8 cellular contexts compared by ENCODE assay signal in the genomic region with DNA sequence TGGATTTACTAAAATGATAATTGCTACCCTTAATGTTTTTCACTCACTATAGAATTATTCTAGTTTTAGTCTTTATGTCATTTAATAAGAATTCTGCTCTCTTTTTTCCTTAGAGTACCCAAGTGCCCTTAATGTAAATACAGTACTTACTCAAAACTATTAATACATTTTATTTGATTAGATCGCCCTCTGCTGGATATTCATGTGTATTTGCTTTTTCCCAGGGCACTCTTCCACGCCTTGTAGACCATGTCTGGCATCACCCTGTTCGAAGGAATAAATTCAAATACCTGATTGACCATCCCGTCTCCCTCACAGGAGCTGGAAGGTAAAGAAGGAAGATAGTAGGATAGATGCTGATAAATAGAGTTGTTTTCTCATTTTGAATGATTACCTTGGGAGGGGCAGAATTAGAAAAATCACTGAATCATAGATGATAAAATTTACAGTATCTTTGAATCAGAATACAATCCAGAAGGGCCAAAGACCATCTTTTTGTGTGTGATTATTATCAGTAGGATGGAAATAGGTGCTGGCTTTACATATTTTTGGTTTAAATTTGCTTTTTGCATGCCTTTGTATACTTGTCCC. TPM values are rescaled to one million over a fixed set of nuclear protein-coding genes. Genes with fewer than 3 reads are reported as not detected.
DNase-seq lines count a peak whose midpoint lies in the region; ATAC-seq and TF ChIP-seq lines count a peak whose summit lies in the region.

No MANE protein-coding gene starts in this region.

- WGBS in upper lobe of left lung, 2 donors, result 1% methylated on average over 4 of the region's 4 CpGs

- H3K4me1 ChIP-seq in left lung, result peaks cover 0 to 12% of the 10 kb centered on the region in 2 donors
- H3K4me1 ChIP-seq in upper lobe of left lung, result peaks cover 0 to 6% (median 1%) of the 10 kb centered on the region in 4 donors

- TF ChIP-seq EP300 in upper lobe of left lung (IDR thresholded peaks at IDR 0.05), result no peak

- no peak overlapping the region for H3K27ac ChIP-seq in left lung
- no peak overlapping the region for H3K27ac ChIP-seq in upper lobe of left lung

- H3K36me3 ChIP-seq in left lung (no peaks in the 10 kb centered on the region), upper lobe of left lung (no peaks in the 10 kb centered on the region)

- H3K27me3 ChIP-seq in left lung (no peaks in the 10 kb centered on the region), upper lobe of left lung (no peaks in the 10 kb centered on the region)

- no peak for TF ChIP-seq POLR2A in upper lobe of left lung (IDR thresholded peaks at IDR 0.05)

- no peak overlapping the region for H3K4me3 ChIP-seq in choroid plexus epithelial cell (ENCODE audit: low read depth, low read length)
- no peak overlapping the region for H3K4me3 ChIP-seq in left lung
- no peak overlapping the region for H3K4me3 ChIP-seq in upper lobe of left lung

- intact Hi-C loops in left lung (cut with DNase I), result loop anchor here in 1 of 2 donors (10.0 kb wide), 1 partner anchor 285 kb away; the partner anchor contains the start of gene TOR3A

- TF ChIP-seq CTCF in choroid plexus epithelial cell (conservative IDR thresholded peaks at IDR 0.05; ENCODE audit: low read depth, low read length), result peak; percentile 71
- peak; percentile 82 to 89 for TF ChIP-seq CTCF in left lung (IDR thresholded peaks at IDR 0.05)
- TF ChIP-seq CTCF in upper lobe of left lung (IDR thresholded peaks at IDR 0.05), result peak; percentile 65 to 79 (median 72)

- H3K9me3 ChIP-seq in left lung, result no peaks in the 10 kb centered on the region
- H3K9me3 ChIP-seq in upper lobe of left lung, result no peaks in the 10 kb centered on the region

- DNase-seq in COLO829 (ENCODE audit: low spot score) (peak; percentile 91), NCI-H1436 (lab: John Stamatoyannopoulos, UW) (peak; percentile 64), SK-MEL-5 (ENCODE audit: low read depth, low spot score) (peak; percentile 81), choroid plexus epithelial cell (ENCODE audit: low read depth) (peak; percentile 86), left lung (no peak), upper lobe of left lung (no peak)

- in situ Hi-C loops in SK-MEL-5 (cut with HindIII; ENCODE audit: low pct_unique_long_range_greater_than_20kb, low sequenced_read_pairs), result no loop called here

- ATAC-seq in GM19351 (IDR thresholded peaks at IDR 0.05; ENCODE audit: unreplicated experiment) (peak; percentile 38), left lung (peak; percentile 69), upper lobe of left lung (ENCODE audit: low FRiP score in 2 of 2) (peak; percentile 64 to 67), HG03469 (IDR thresholded peaks at IDR 0.05; ENCODE audit: unreplicated experiment) (no peak)

RNA-seq across cellular contexts. Expression of gene AXDND1, which starts 4.1 kb away (rescaled TPM):
- total RNA-seq in SK-MEL-5 (2014; rRNA removed; shearing (Covaris generic)), result 0.48 TPM in 1 of 2 replicates, not detected in the other
- 0.04 and 1.8 TPM in 2 replicates for polyA plus RNA-seq in SK-MEL-5 (2015; cell fraction: cytosol; rRNA removed)
- 0.75 TPM in 1 of 2 replicates, not detected in the other for polyA plus RNA-seq in SK-MEL-5 (2015; cell fraction: nucleus; rRNA removed)
- total RNA-seq in left lung (under 1 TPM in 1 of 2 donors, not detected in 1; 0.58 TPM), upper lobe of left lung (1 to 10 TPM in 1 of 6 donors, under 1 TPM in 2, not detected in 3; 0.44 to 2.9 (median 0.61) TPM)

Comparison
In these comparisons a context has a peak if more than half of its experiments do, and no peak if none do; other contexts are left out.
1. DNase-seq: peak in COLO829 (single experiment), NCI-H1436 (single experiment), SK-MEL-5 (single experiment) and choroid plexus epithelial cell (single experiment); none in left lung (0 of 2) and upper lobe of left lung (0 of 2).
2. Peak in every context shown above with its lines, with median percentiles within 50 percentile points of each other: CTCF ChIP-seq.